ENCODE assay signal across 8 cellular contexts in genomic region chr14:91303091-91303923, GRCh38. TPM values are rescaled to one million over a fixed set of nuclear protein-coding genes. Genes with fewer than 3 reads are reported as not detected.
DNase-seq lines count a peak whose midpoint lies in the region; ATAC-seq, FAIRE-seq and TF ChIP-seq lines count a peak whose summit lies in the region.

No MANE protein-coding gene starts in this region.

- peaks cover 9% of the 10 kb centered on the region for H3F3A ChIP-seq in GM23338 (replicated peaks; ENCODE audit: low read depth)

- TF ChIP-seq POLR2A in K562 (conservative IDR thresholded peaks at IDR 0.05) = no peak

- H3K4me1 Mint-ChIP-seq in Caco-2 (ENCODE audit: low read depth, unreplicated experiment) (no peaks in the 10 kb centered on the region), GM23338 (peaks cover 35% of the 10 kb centered on the region), natural killer cell (peaks cover 17 to 18% of the 10 kb centered on the region in 2 donors)

- H3K4me2 ChIP-seq in GM23338 (peak overlapping the region; percentile 84), K562 (ENCODE audit: insufficient read depth, low read length) (no peak overlapping the region)

- H3K27me3 ChIP-seq in Caco-2 (replicated peaks; ENCODE audit: control insufficient read depth, insufficient read depth, low read length) (no peaks in the 10 kb centered on the region), GM23338 (ENCODE audit: insufficient read depth) (no peaks in the 10 kb centered on the region), K562 (ENCODE audit: control insufficient read depth in 2 of 2, insufficient read depth in 2 of 2, low read length in 2 of 2) (no peaks in the 10 kb centered on the region)

- POLR2A ChIA-PET in Caco-2 (lab: Charles Lee) = no interaction called here
- POLR2A ChIA-PET in RWPE1 (lab: Yijun Ruan, JAX; ENCODE audit: low non-redundant PET) = no interaction called here
- POLR2A ChIA-PET in K562 (lab: Yijun Ruan, JAX) = interaction anchor here (0.5 kb wide), 1 partner anchor 134 kb away, joined by 3 read pairs; no protein-coding TSS in a partner anchor

- TF ChIP-seq RAD21 in K562 (CRISPR knock-in tag; conservative IDR thresholded peaks at IDR 0.05 in 1 of 2, IDR thresholded peaks at IDR 0.05 in 1 of 2) = no peak

- H4K20me1 ChIP-seq in GM23338 (replicated peaks; ENCODE audit: insufficient read depth) (no peaks in the 10 kb centered on the region; the same call in none of the 2 replicates), K562 (replicated peaks; ENCODE audit: control insufficient read depth, insufficient read depth, low read length) (no peaks in the 10 kb centered on the region)

- DNase-seq in Caco-2 (peak; percentile 52 to 79), GM23338 (ENCODE audit: low spot score) (peak; percentile 98), RWPE1 (ENCODE audit: low spot score) (peak; percentile 70), K562 (ENCODE audit: extremely low read depth in 1 of 4, low spot score in 3 of 4) (peak; percentile 89 to 98 (median 96)), natural killer cell (no peak), urothelium cell line (ENCODE audit: low spot score) (no peak), SHP77 (lab: John Stamatoyannopoulos, UW) (no peak), ureter (ENCODE audit: low spot score) (no peak)

- TF ChIP-seq EP300 in K562 (IDR thresholded peaks at IDR 0.05; ENCODE audit: low read length) = no peak

- H3K9ac ChIP-seq in K562 (ENCODE audit: insufficient read depth in 1 of 2, low read depth in 2 of 2, low read length in 2 of 2) = peak overlapping the region in 1 of 2 experiments; percentile 58; a peak in 1 of 4 replicates

- H3K9me3 Mint-ChIP-seq in Caco-2 (ENCODE audit: unreplicated experiment) = no peaks in the 10 kb centered on the region
- H3K9me3 Mint-ChIP-seq in GM23338 = no peaks in the 10 kb centered on the region
- H3K9me3 Mint-ChIP-seq in natural killer cell = no peaks in the 10 kb centered on the region

- CTCF ChIA-PET in Caco-2 (lab: Charles Lee) (interaction anchor here (0.6 kb wide), 1 partner anchor 488 kb away, joined by 4 read pairs; no protein-coding TSS in a partner anchor), RWPE1 (lab: Yijun Ruan, JAX) (interaction anchor here (0.6 kb wide), 2 partner anchors 16 to 130 kb away, joined by 3 to 5 read pairs; no protein-coding TSS in a partner anchor), K562 (lab: Yijun Ruan, JAX; ENCODE audit: low intra/inter-chr PET ratio) (no interaction called here)

- H3K9me2 ChIP-seq in GM23338 (ENCODE audit: insufficient read depth) = no peaks in the 10 kb centered on the region

- ATAC-seq in GM23338 (peak; percentile 89), K562 (peak; percentile 100), natural killer cell (peak; percentile 72 to 85 (median 83))

- BruUV-seq in Caco-2 (replicated peaks; lab: Mats Ljungman, UMichigan) (no TSS peak), K562 (replicated peaks; lab: Mats Ljungman, UMichigan) (no TSS peak)

- no peaks in the 10 kb centered on the region for H3K27me3 Mint-ChIP-seq in Caco-2 (ENCODE audit: insufficient read depth, unreplicated experiment)
- H3K27me3 Mint-ChIP-seq in GM23338 (ENCODE audit: insufficient read depth, low read depth, poor library complexity) = peaks cover 8% of the 10 kb centered on the region
- H3K27me3 Mint-ChIP-seq in natural killer cell (ENCODE audit: low read depth in 2 of 2) = no peaks in the 10 kb centered on the region

- no peaks in the 10 kb centered on the region for H3K4me1 ChIP-seq in Caco-2
- H3K4me1 ChIP-seq in GM23338 (ENCODE audit: insufficient read depth) = peaks cover 30% of the 10 kb centered on the region
- peaks cover 4 to 15% of the 10 kb centered on the region in 2 experiments; a peak in 2 of 5 replicates for H3K4me1 ChIP-seq in K562 (replicated peaks in 1 of 2; ENCODE audit: control insufficient read depth in 2 of 2, insufficient read depth in 2 of 2, low read length in 2 of 2)

- H3K4me3 ChIP-seq in Caco-2 (ENCODE audit: low read depth, low read length) (no peak overlapping the region), GM23338 (peak overlapping the region; percentile 53), K562 (no peak overlapping the region)

- FAIRE-seq in K562 (lab: Jason Lieb, UNC) = peak; percentile 73
- no peak for FAIRE-seq in urothelium cell line (lab: Jason Lieb, UNC)

- H3K27ac ChIP-seq in GM23338 (ENCODE audit: low read depth) = peak overlapping the region; percentile 88
- peak overlapping the region; percentile 24; the same call in 1 of the 2 replicates for H3K27ac ChIP-seq in RWPE1
- H3K27ac ChIP-seq in K562 (ENCODE audit: extremely low read depth, low read depth, low read length) = no peak overlapping the region

- H3K36me3 Mint-ChIP-seq in Caco-2 (ENCODE audit: insufficient read depth, unreplicated experiment) (peaks cover 28% of the 10 kb centered on the region), GM23338 (ENCODE audit: low read depth) (peaks cover 68% of the 10 kb centered on the region), natural killer cell (peaks cover 30% of the 10 kb centered on the region)

- no peaks in the 10 kb centered on the region for H3K79me2 ChIP-seq in GM23338 (replicated peaks; ENCODE audit: insufficient read depth)
- H3K79me2 ChIP-seq in K562 (ENCODE audit: control insufficient read depth, insufficient read depth, low read length) = no peaks in the 10 kb centered on the region

- in situ Hi-C loops in K562 (cut with MboI) = no loop called here

- H2AFZ ChIP-seq in GM23338 (peak overlapping the region; percentile 73; the same call in 1 of the 2 replicates), K562 (ENCODE audit: low read depth, low read length) (no peak overlapping the region)

- TF ChIP-seq CTCF in Caco-2 (IDR thresholded peaks at IDR 0.05; ENCODE audit: insufficient read depth in 1 of 2, low read depth in 1 of 2, low read length in 1 of 2, severe bottlenecking in 1 of 2, unreplicated experiment in 1 of 2) = no peak
- no peak for TF ChIP-seq CTCF in GM23338 (conservative IDR thresholded peaks at IDR 0.05; ENCODE audit: low read depth in 2 of 2)
- TF ChIP-seq CTCF in RWPE1 (conservative IDR thresholded peaks at IDR 0.05; ENCODE audit: low read depth) = no peak
- no peak for TF ChIP-seq CTCF in K562 (IDR thresholded peaks at IDR 0.05 in 2 of 3, conservative IDR thresholded peaks at IDR 0.05 in 1 of 3; ENCODE audit: insufficient read depth in 2 of 3, low read depth in 1 of 3, low read length in 3 of 3)
- TF ChIP-seq CTCF in natural killer cell (IDR thresholded peaks at IDR 0.05) = no peak

- H3K4me3 Mint-ChIP-seq in Caco-2 (ENCODE audit: unreplicated experiment) = no peak overlapping the region
- peak overlapping the region; percentile 52; the same call in 2 of the 3 replicates for H3K4me3 Mint-ChIP-seq in GM23338
- H3K4me3 Mint-ChIP-seq in natural killer cell = no peak overlapping the region

- H3K36me3 ChIP-seq in Caco-2 (ENCODE audit: control insufficient read depth, insufficient read depth, low read length) (peaks cover 5% of the 10 kb centered on the region), GM23338 (ENCODE audit: insufficient read depth) (peaks cover 19% of the 10 kb centered on the region; the same call in 1 of the 2 replicates), K562 (ENCODE audit: control insufficient read depth, insufficient read depth, low read length) (peaks cover 64% of the 10 kb centered on the region; the same call in 2 of the 3 replicates)

- no peak overlapping the region for H3K27ac Mint-ChIP-seq in Caco-2 (ENCODE audit: unreplicated experiment)
- peak overlapping the region; percentile 37; the same call in 1 of the 2 replicates for H3K27ac Mint-ChIP-seq in GM23338
- H3K27ac Mint-ChIP-seq in natural killer cell = peak overlapping the region; percentile 48 to 73

- H3K9me3 ChIP-seq in Caco-2 (no peaks in the 10 kb centered on the region), K562 (replicated peaks; ENCODE audit: control insufficient read depth, insufficient read depth, low read depth, low read length) (no peaks in the 10 kb centered on the region)

- no peaks in the 10 kb centered on the region for H3K9me1 ChIP-seq in K562 (ENCODE audit: control insufficient read depth, insufficient read depth, low read length)

- 95% methylated on average over 10 of the region's 23 CpGs for whole genome bisulfite sequencing in K562 (ENCODE audit: insufficient coverage, low coverage, missing lambda C conversion rate)

- intact Hi-C loops in Caco-2 (cut with micrococcal nuclease; ENCODE audit: unreplicated experiment) = no loop called here
- intact Hi-C loops in K562 (cut with micrococcal nuclease) = no loop called here
- intact Hi-C loops in natural killer cell (cut with micrococcal nuclease) = no loop called here

TF ChIP-seq in GM23338, 12 proteins besides CTCF, POLR2A, EP300 and RAD21 (continues in another document):
- TF ChIP-seq POLR2AphosphoS5 (IDR thresholded peaks at IDR 0.05; ENCODE audit: low read depth) (peak; percentile 53), ZNF331 (CRISPR knock-in tag; IDR thresholded peaks at IDR 0.05; ENCODE audit: low read depth) (no peak), CREB1 (CRISPR knock-in tag; IDR thresholded peaks at IDR 0.05; ENCODE audit: low read depth) (no peak)

TF ChIP-seq in K562, 482 proteins besides CTCF, POLR2A, EP300 and RAD21 (continues in another document):
- TF ChIP-seq STAT5A (IDR thresholded peaks at IDR 0.05; ENCODE audit: borderline replicate concordance, low read length) (no peak), SPI1 (IDR thresholded peaks at IDR 0.05; ENCODE audit: borderline replicate concordance, low read depth, low read length) (0 out of 2 replicates have a peak, but pooled peaks have one; percentile 18), XRCC3 (IDR thresholded peaks at IDR 0.05) (no peak)

RNA-seq across cellular contexts. Expression of gene GPR68, which starts 58.8 kb away (rescaled TPM):
- total RNA-seq in Caco-2 (2022) (0.14 TPM in 2 replicates), K562 (2014; rRNA removed) (7.4 and 7.9 TPM in 2 replicates), K562 (2014; rRNA removed; fragmentation: Illumina TruSeq; extraction: Trizol) (2.2 and 2.8 TPM in 2 replicates), K562 (2015; rRNA removed; fragmentation: Illumina TruSeq; extraction: Trizol) (2.4 and 2.7 TPM in 2 replicates), K562 (2021) (7.1 and 9.4 TPM in 2 replicates), natural killer cell (10 to 100 TPM in 2 of 3 donors, 1 to 10 TPM in 1; 7.6 to 24.0 (median 15.7) TPM), ureter (3.0 TPM)
- 0.35 TPM in 2 replicates for total RNA-seq in GM23338 (2014; rRNA removed; shearing (Covaris generic))
- polyA plus RNA-seq in GM23338 (2016; fragmentation: Nextera tagmentation; extraction: Ambion mirVana) (0.19 and 0.45 TPM in 2 replicates), K562 (2011; rRNA removed) (5.2 and 9.0 TPM in 2 replicates), K562 (2014; fragmentation: Illumina TruSeq; extraction: Trizol) (3.7 and 6.6 TPM in 2 replicates), K562 (2014; fragmentation: Nextera tagmentation; extraction: Ambion mirVana) (under 1 TPM; 0.41 to 0.53 TPM), K562 (2014; rRNA removed) (5.0 and 5.8 TPM in 2 replicates)
- 5.9 and 14.8 TPM in 2 replicates for total RNA-seq in K562 (2011; cell fraction: chromatin; rRNA removed; ENCODE audit: low replicate concordance)
- total RNA-seq in K562 (2011; cell fraction: nucleolus; rRNA removed) = 11.4 and 16.2 TPM in 2 replicates
- 8.6 and 12.0 TPM in 2 replicates for total RNA-seq in K562 (2011; cell fraction: nucleoplasm; rRNA removed)
- polyA plus RNA-seq in K562 (2011; cell fraction: cytosol; rRNA removed) = 16.0 and 35.2 TPM in 2 replicates
- 6.6 and 8.3 TPM in 2 replicates for polyA plus RNA-seq in K562 (2011; cell fraction: nucleus; rRNA removed)
- polyA plus RNA-seq in K562 (2012) = 5.9 and 17.3 TPM in 2 replicates
- polyA minus RNA-seq in K562 (2011; rRNA and poly(A)+ RNA removed) = 5.1 and 6.3 TPM in 2 replicates
- polyA minus RNA-seq in K562 (2011; cell fraction: cytosol; rRNA and poly(A)+ RNA removed) = 8.9 and 9.6 TPM in 2 replicates
- polyA minus RNA-seq in K562 (2011; cell fraction: nucleus; rRNA and poly(A)+ RNA removed) = 2.2 and 3.7 TPM in 2 replicates

Comparison
In these comparisons a context has a peak if more than half of its experiments do, and no peak if none do; other contexts are left out.
1. DNase-seq: peak in Caco-2 (2 of 2), GM23338 (single experiment), RWPE1 (single experiment) and K562 (4 of 4); none in natural killer cell (single experiment), urothelium cell line (single experiment), SHP77 (0 of 2) and ureter (single experiment).
2. Peak in every context shown above with its lines, with median percentiles within 50 percentile points of each other: ATAC-seq.